Comparison of ENCODE assay signal across 8 cellular contexts in genomic region chr19:50347089-50347581, GRCh38. TPM values are rescaled to one million over a fixed set of nuclear protein-coding genes. Genes with fewer than 3 reads are reported as not detected.
DNase-seq lines count a peak whose midpoint lies in the region; ATAC-seq and TF ChIP-seq lines count a peak whose summit lies in the region.
"Not testable (repeated sequence)": the region's sequence is repeated elsewhere in the genome, so short reads cannot be mapped to it uniquely, and the experiment has no call there.

No MANE protein-coding gene starts in this region.

- not testable (repeated sequence) for H3K27me3 ChIP-seq in DOHH2 (ENCODE audit: control insufficient read depth, low read length); Peyer's patch; thymus (ENCODE audit: control insufficient read depth, insufficient read depth)

- H3K4me3 Mint-ChIP-seq in activated CD8-positive, alpha-beta T cell treated with anti-CD3 and anti-CD28 coated beads, Interleukin-2, amount 10 ng/mL, durations not matched to agents 7 days and 5 days: peak overlapping the region; percentile 24
- H3K4me3 Mint-ChIP-seq in activated naive CD8-positive, alpha-beta T cell treated with anti-CD3 and anti-CD28 coated beads, Interleukin-2, amount 50 U/mL, for 24 hours: not testable (repeated sequence)
- H3K4me3 Mint-ChIP-seq in natural killer cell treated with Interleukin-12 subunit alpha and Interleukin-12 subunit beta and Interleukin-15 and Interleukin-18, amount 100 ng/mL, for 72 hours: peak overlapping the region; percentile 50

- H3K36me3 ChIP-seq in DOHH2 (ENCODE audit: control insufficient read depth, low read length): peaks cover 14% of the 10 kb centered on the region
- not testable (repeated sequence) for H3K36me3 ChIP-seq in Peyer's patch; thymus (ENCODE audit: control insufficient read depth, insufficient read depth)

- H3K36me3 Mint-ChIP-seq in activated CD8-positive, alpha-beta T cell treated with anti-CD3 and anti-CD28 coated beads, Interleukin-2, amount 10 ng/mL, durations not matched to agents 7 days and 5 days (ENCODE audit: low read depth); activated naive CD8-positive, alpha-beta T cell treated with anti-CD3 and anti-CD28 coated beads, Interleukin-2, amount 50 U/mL, for 24 hours (ENCODE audit: low read depth); natural killer cell treated with Interleukin-12 subunit alpha and Interleukin-12 subunit beta and Interleukin-15 and Interleukin-18, amount 100 ng/mL, for 72 hours: not testable (repeated sequence)

- not testable (repeated sequence) for H3K27me3 Mint-ChIP-seq in activated CD8-positive, alpha-beta T cell treated with anti-CD3 and anti-CD28 coated beads, Interleukin-2, amount 10 ng/mL, durations not matched to agents 7 days and 5 days (ENCODE audit: low read depth); activated naive CD8-positive, alpha-beta T cell treated with anti-CD3 and anti-CD28 coated beads, Interleukin-2, amount 50 U/mL, for 24 hours; natural killer cell treated with Interleukin-12 subunit alpha and Interleukin-12 subunit beta and Interleukin-15 and Interleukin-18, amount 100 ng/mL, for 72 hours

- not testable (repeated sequence) for H3K9me2 ChIP-seq in DOHH2 (replicated peaks; ENCODE audit: control insufficient read depth, low read length)

- H3F3A ChIP-seq in DOHH2 (ENCODE audit: control insufficient read depth, insufficient read depth): peaks cover 40% of the 10 kb centered on the region

- peaks cover 27% of the 10 kb centered on the region for H3K79me2 ChIP-seq in DOHH2 (ENCODE audit: control insufficient read depth, low read length)

- ATAC-seq in GM19463 (IDR thresholded peaks at IDR 0.05; ENCODE audit: unreplicated experiment): peak; percentile 54
- peak; percentile 52 for ATAC-seq in HG03432 (IDR thresholded peaks at IDR 0.05; ENCODE audit: unreplicated experiment)
- ATAC-seq in activated CD8-positive, alpha-beta T cell treated with anti-CD3 and anti-CD28 coated beads, Interleukin-2, amount 10 ng/mL, durations not matched to agents 7 days and 5 days; activated naive CD8-positive, alpha-beta T cell treated with anti-CD3 and anti-CD28 coated beads, Interleukin-2, amount 50 U/mL, for 24 hours: not testable (repeated sequence)
- ATAC-seq in natural killer cell treated with Interleukin-12 subunit alpha and Interleukin-12 subunit beta and Interleukin-15 and Interleukin-18, amount 100 ng/mL, for 72 hours: peak in 1 of 2 donors; percentile 49

- peaks cover 25% of the 10 kb centered on the region for H3K4me1 Mint-ChIP-seq in activated CD8-positive, alpha-beta T cell treated with anti-CD3 and anti-CD28 coated beads, Interleukin-2, amount 10 ng/mL, durations not matched to agents 7 days and 5 days (ENCODE audit: low read depth)
- H3K4me1 Mint-ChIP-seq in activated naive CD8-positive, alpha-beta T cell treated with anti-CD3 and anti-CD28 coated beads, Interleukin-2, amount 50 U/mL, for 24 hours: peaks cover 35% of the 10 kb centered on the region
- peaks cover 3 to 10% of the 10 kb centered on the region in 2 donors for H3K4me1 Mint-ChIP-seq in natural killer cell treated with Interleukin-12 subunit alpha and Interleukin-12 subunit beta and Interleukin-15 and Interleukin-18, amount 100 ng/mL, for 72 hours (ENCODE audit: low read depth in 2 of 2)

- H3K9me3 ChIP-seq in DOHH2 (ENCODE audit: control insufficient read depth, insufficient read depth, low read length); Peyer's patch; thymus (ENCODE audit: control insufficient read depth): not testable (repeated sequence)

- H3K4me1 ChIP-seq in DOHH2 (ENCODE audit: control insufficient read depth, low read length): peaks cover 77% of the 10 kb centered on the region
- H3K4me1 ChIP-seq in Peyer's patch: peaks cover 0 to 13% (median 0%) of the 10 kb centered on the region in 4 donors
- H3K4me1 ChIP-seq in thymus (ENCODE audit: control insufficient read depth, insufficient read depth, low read length): not testable (repeated sequence)

- TF ChIP-seq POLR2A in Peyer's patch (IDR thresholded peaks at IDR 0.05): not testable (repeated sequence)

- H4K20me1 ChIP-seq in DOHH2 (ENCODE audit: control insufficient read depth, insufficient read depth, low read depth, low read length): not testable (repeated sequence)

- peak overlapping the region; percentile 59 for H3K27ac Mint-ChIP-seq in activated CD8-positive, alpha-beta T cell treated with anti-CD3 and anti-CD28 coated beads, Interleukin-2, amount 10 ng/mL, durations not matched to agents 7 days and 5 days
- H3K27ac Mint-ChIP-seq in activated naive CD8-positive, alpha-beta T cell treated with anti-CD3 and anti-CD28 coated beads, Interleukin-2, amount 50 U/mL, for 24 hours: peak overlapping the region; percentile 75
- peak overlapping the region; percentile 20 to 32 for H3K27ac Mint-ChIP-seq in natural killer cell treated with Interleukin-12 subunit alpha and Interleukin-12 subunit beta and Interleukin-15 and Interleukin-18, amount 100 ng/mL, for 72 hours

- TF ChIP-seq CTCF in DOHH2 (IDR thresholded peaks at IDR 0.05; ENCODE audit: low read depth, low read length, poor library complexity, severe bottlenecking); Peyer's patch (IDR thresholded peaks at IDR 0.05): not testable (repeated sequence)

- peak overlapping the region; percentile 99 for H3K27ac ChIP-seq in DOHH2 (ENCODE audit: low read depth, low read length)
- H3K27ac ChIP-seq in Peyer's patch: peak overlapping the region in 2 of 4 donors; percentile 67 to 83
- H3K27ac ChIP-seq in thymus (ENCODE audit: low read depth): peak overlapping the region; percentile 40

- peak in 2 of 3 donors; percentile 79 to 84 for DNase-seq in Peyer's patch
- DNase-seq in activated CD8-positive, alpha-beta T cell treated with anti-CD3 and anti-CD28 coated beads, Interleukin-2, amount 10 ng/mL, durations not matched to agents 7 days and 5 days; activated naive CD8-positive, alpha-beta T cell treated with anti-CD3 and anti-CD28 coated beads, Interleukin-2, amount 50 U/mL, for 24 hours; natural killer cell treated with Interleukin-12 subunit alpha and Interleukin-12 subunit beta and Interleukin-15 and Interleukin-18, amount 100 ng/mL, for 72 hours (ENCODE audit: low spot score): not testable (repeated sequence)

- POLR2A ChIA-PET in activated CD8-positive, alpha-beta T cell treated with anti-CD3 and anti-CD28 coated beads, Interleukin-2, amount 10 ng/mL, durations not matched to agents 7 days and 5 days (lab: Charles Lee): interaction anchor here (1.5 kb wide), 1 partner anchor 12 kb away, joined by 4 read pairs; no protein-coding TSS in a partner anchor

- not testable (repeated sequence) for H3K9me3 Mint-ChIP-seq in activated CD8-positive, alpha-beta T cell treated with anti-CD3 and anti-CD28 coated beads, Interleukin-2, amount 10 ng/mL, durations not matched to agents 7 days and 5 days (ENCODE audit: insufficient read depth); activated naive CD8-positive, alpha-beta T cell treated with anti-CD3 and anti-CD28 coated beads, Interleukin-2, amount 50 U/mL, for 24 hours; natural killer cell treated with Interleukin-12 subunit alpha and Interleukin-12 subunit beta and Interleukin-15 and Interleukin-18, amount 100 ng/mL, for 72 hours

- peak overlapping the region; percentile 84 for H3K4me2 ChIP-seq in DOHH2 (ENCODE audit: low read length)

- H3K4me3 ChIP-seq in DOHH2 (ENCODE audit: low read length): peak overlapping the region; percentile 68
- H3K4me3 ChIP-seq in Peyer's patch; thymus (ENCODE audit: low read length): not testable (repeated sequence)

- CTCF ChIA-PET in activated CD8-positive, alpha-beta T cell treated with anti-CD3 and anti-CD28 coated beads, Interleukin-2, amount 10 ng/mL, durations not matched to agents 7 days and 5 days (lab: Charles Lee): interaction anchor here (1.0 to 1.3 kb wide), 4 partner anchors 10 to 378 kb away, joined by 3 to 4 read pairs (median 3); no protein-coding TSS in a partner anchor

- WGBS in thymus: 76% methylated on average over 8 of the region's 8 CpGs

RNA-seq across cellular contexts. Expression of gene KCNC3, which starts 18.0 kb away (rescaled TPM):
- total RNA-seq in Peyer's patch: 1 to 10 TPM in 2 of 4 donors, under 1 TPM in 2; 0.18 to 3.3 (median 1.1) TPM
- under 1 TPM; 0.39 to 0.47 TPM for total RNA-seq in activated CD8-positive, alpha-beta T cell treated with anti-CD3 and anti-CD28 coated beads, Interleukin-2, amount 10 ng/mL, durations not matched to agents 7 days and 5 days
- total RNA-seq in natural killer cell treated with Interleukin-12 subunit alpha and Interleukin-12 subunit beta and Interleukin-15 and Interleukin-18, amount 100 ng/mL, for 72 hours: 10 to 100 TPM in 1 of 2 donors, 1 to 10 TPM in 1; 1.9 to 25.8 TPM
- polyA plus RNA-seq in thymus: 6.8 TPM

RNA-seq across cellular contexts. Expression of gene NAPSA, which starts 18.3 kb away (rescaled TPM):
- 10 to 100 TPM in 1 of 4 donors, 1 to 10 TPM in 3; 4.9 to 12.4 (median 8.2) TPM for total RNA-seq in Peyer's patch
- total RNA-seq in activated CD8-positive, alpha-beta T cell treated with anti-CD3 and anti-CD28 coated beads, Interleukin-2, amount 10 ng/mL, durations not matched to agents 7 days and 5 days: 1 to 10 TPM in 1 of 2 experiments, under 1 TPM in 1; 0.73 to 1.2 TPM
- 10 to 100 TPM in 1 of 2 donors, 1 to 10 TPM in 1; 2.4 to 12.4 TPM for total RNA-seq in natural killer cell treated with Interleukin-12 subunit alpha and Interleukin-12 subunit beta and Interleukin-15 and Interleukin-18, amount 100 ng/mL, for 72 hours
- 6.4 TPM for polyA plus RNA-seq in thymus

RNA-seq across cellular contexts. Expression of gene NR1H2, which starts 29.1 kb away (rescaled TPM):
- 100 to 1,000 TPM in 2 of 4 donors, 10 to 100 TPM in 2; 76.7 to 102 (median 98.9) TPM for total RNA-seq in Peyer's patch
- 10 to 100 TPM; 56.4 to 64.1 TPM for total RNA-seq in activated CD8-positive, alpha-beta T cell treated with anti-CD3 and anti-CD28 coated beads, Interleukin-2, amount 10 ng/mL, durations not matched to agents 7 days and 5 days
- total RNA-seq in natural killer cell treated with Interleukin-12 subunit alpha and Interleukin-12 subunit beta and Interleukin-15 and Interleukin-18, amount 100 ng/mL, for 72 hours: 10 to 100 TPM; 84.5 to 91.9 TPM
- 57.2 TPM for polyA plus RNA-seq in thymus

RNA-seq across cellular contexts. Expression of gene POLD1, which starts 37.0 kb away (rescaled TPM):
- 10 to 100 TPM; 14.9 to 90.0 (median 27.3) TPM for total RNA-seq in Peyer's patch
- 100 to 1,000 TPM; 163 to 181 TPM for total RNA-seq in activated CD8-positive, alpha-beta T cell treated with anti-CD3 and anti-CD28 coated beads, Interleukin-2, amount 10 ng/mL, durations not matched to agents 7 days and 5 days
- 100 to 1,000 TPM in 1 of 2 donors, 10 to 100 TPM in 1; 80.0 to 246 TPM for total RNA-seq in natural killer cell treated with Interleukin-12 subunit alpha and Interleukin-12 subunit beta and Interleukin-15 and Interleukin-18, amount 100 ng/mL, for 72 hours
- polyA plus RNA-seq in thymus: 39.5 TPM
